Comparison of ENCODE assay signal across 2 cellular contexts in the genomic region with DNA sequence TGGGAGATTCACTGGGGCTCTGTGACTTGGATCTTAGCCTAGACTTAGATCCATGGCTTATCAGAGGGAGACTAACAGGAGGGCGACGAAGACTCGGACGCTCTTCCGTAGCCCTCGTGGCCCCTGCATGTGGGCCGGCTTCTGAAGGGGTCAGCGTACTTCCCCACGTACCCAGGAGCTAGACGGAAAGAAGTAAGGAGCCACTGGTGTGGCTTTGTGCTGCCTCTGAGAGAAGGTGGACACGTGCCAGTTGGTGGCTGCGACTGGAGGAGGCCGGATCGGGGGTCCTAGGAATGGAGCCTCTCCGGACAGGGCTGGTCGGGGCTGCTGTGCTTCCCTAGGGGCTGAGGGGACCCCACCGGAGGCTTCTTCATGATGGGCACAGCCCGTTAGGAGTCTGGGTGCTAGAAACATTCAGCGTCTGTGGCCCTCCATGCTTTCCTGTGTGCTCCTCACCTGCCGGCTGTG.
TF ChIP-seq lines count a peak whose summit lies in the region.

No MANE protein-coding gene starts in this region.

TF ChIP-seq in GM23338, 12 proteins besides CTCF, POLR2A, EP300 and RAD21:
- TF ChIP-seq NANOG (IDR thresholded peaks at IDR 0.05; ENCODE audit: borderline replicate concordance) (no peak), JUNB (IDR thresholded peaks at IDR 0.05; ENCODE audit: unreplicated experiment) (no peak), REST (IDR thresholded peaks at IDR 0.05; ENCODE audit: unreplicated experiment) (no peak), ZNF114 (CRISPR knock-in tag; IDR thresholded peaks at IDR 0.05) (no peak), CREB1 (CRISPR knock-in tag; IDR thresholded peaks at IDR 0.05; ENCODE audit: low read depth) (no peak), STAT1 (IDR thresholded peaks at IDR 0.05; ENCODE audit: unreplicated experiment) (no peak), POLR2AphosphoS5 (IDR thresholded peaks at IDR 0.05; ENCODE audit: low read depth) (no peak), EZH2phosphoT487 (IDR thresholded peaks at IDR 0.05; ENCODE audit: unreplicated experiment) (no peak), ZNF462 (CRISPR knock-in tag; IDR thresholded peaks at IDR 0.05) (no peak)

TF ChIP-seq in H1, 55 proteins besides CTCF, POLR2A, EP300 and RAD21:
- no peak for TF ChIP-seq BACH1 (IDR thresholded peaks at IDR 0.05; ENCODE audit: low read length)
- no peak for TF ChIP-seq CREB1 (IDR thresholded peaks at IDR 0.05)
- TF ChIP-seq BRCA1 (IDR thresholded peaks at IDR 0.05; ENCODE audit: low read depth, low read length) = no peak
- TF ChIP-seq, protein P1, sequence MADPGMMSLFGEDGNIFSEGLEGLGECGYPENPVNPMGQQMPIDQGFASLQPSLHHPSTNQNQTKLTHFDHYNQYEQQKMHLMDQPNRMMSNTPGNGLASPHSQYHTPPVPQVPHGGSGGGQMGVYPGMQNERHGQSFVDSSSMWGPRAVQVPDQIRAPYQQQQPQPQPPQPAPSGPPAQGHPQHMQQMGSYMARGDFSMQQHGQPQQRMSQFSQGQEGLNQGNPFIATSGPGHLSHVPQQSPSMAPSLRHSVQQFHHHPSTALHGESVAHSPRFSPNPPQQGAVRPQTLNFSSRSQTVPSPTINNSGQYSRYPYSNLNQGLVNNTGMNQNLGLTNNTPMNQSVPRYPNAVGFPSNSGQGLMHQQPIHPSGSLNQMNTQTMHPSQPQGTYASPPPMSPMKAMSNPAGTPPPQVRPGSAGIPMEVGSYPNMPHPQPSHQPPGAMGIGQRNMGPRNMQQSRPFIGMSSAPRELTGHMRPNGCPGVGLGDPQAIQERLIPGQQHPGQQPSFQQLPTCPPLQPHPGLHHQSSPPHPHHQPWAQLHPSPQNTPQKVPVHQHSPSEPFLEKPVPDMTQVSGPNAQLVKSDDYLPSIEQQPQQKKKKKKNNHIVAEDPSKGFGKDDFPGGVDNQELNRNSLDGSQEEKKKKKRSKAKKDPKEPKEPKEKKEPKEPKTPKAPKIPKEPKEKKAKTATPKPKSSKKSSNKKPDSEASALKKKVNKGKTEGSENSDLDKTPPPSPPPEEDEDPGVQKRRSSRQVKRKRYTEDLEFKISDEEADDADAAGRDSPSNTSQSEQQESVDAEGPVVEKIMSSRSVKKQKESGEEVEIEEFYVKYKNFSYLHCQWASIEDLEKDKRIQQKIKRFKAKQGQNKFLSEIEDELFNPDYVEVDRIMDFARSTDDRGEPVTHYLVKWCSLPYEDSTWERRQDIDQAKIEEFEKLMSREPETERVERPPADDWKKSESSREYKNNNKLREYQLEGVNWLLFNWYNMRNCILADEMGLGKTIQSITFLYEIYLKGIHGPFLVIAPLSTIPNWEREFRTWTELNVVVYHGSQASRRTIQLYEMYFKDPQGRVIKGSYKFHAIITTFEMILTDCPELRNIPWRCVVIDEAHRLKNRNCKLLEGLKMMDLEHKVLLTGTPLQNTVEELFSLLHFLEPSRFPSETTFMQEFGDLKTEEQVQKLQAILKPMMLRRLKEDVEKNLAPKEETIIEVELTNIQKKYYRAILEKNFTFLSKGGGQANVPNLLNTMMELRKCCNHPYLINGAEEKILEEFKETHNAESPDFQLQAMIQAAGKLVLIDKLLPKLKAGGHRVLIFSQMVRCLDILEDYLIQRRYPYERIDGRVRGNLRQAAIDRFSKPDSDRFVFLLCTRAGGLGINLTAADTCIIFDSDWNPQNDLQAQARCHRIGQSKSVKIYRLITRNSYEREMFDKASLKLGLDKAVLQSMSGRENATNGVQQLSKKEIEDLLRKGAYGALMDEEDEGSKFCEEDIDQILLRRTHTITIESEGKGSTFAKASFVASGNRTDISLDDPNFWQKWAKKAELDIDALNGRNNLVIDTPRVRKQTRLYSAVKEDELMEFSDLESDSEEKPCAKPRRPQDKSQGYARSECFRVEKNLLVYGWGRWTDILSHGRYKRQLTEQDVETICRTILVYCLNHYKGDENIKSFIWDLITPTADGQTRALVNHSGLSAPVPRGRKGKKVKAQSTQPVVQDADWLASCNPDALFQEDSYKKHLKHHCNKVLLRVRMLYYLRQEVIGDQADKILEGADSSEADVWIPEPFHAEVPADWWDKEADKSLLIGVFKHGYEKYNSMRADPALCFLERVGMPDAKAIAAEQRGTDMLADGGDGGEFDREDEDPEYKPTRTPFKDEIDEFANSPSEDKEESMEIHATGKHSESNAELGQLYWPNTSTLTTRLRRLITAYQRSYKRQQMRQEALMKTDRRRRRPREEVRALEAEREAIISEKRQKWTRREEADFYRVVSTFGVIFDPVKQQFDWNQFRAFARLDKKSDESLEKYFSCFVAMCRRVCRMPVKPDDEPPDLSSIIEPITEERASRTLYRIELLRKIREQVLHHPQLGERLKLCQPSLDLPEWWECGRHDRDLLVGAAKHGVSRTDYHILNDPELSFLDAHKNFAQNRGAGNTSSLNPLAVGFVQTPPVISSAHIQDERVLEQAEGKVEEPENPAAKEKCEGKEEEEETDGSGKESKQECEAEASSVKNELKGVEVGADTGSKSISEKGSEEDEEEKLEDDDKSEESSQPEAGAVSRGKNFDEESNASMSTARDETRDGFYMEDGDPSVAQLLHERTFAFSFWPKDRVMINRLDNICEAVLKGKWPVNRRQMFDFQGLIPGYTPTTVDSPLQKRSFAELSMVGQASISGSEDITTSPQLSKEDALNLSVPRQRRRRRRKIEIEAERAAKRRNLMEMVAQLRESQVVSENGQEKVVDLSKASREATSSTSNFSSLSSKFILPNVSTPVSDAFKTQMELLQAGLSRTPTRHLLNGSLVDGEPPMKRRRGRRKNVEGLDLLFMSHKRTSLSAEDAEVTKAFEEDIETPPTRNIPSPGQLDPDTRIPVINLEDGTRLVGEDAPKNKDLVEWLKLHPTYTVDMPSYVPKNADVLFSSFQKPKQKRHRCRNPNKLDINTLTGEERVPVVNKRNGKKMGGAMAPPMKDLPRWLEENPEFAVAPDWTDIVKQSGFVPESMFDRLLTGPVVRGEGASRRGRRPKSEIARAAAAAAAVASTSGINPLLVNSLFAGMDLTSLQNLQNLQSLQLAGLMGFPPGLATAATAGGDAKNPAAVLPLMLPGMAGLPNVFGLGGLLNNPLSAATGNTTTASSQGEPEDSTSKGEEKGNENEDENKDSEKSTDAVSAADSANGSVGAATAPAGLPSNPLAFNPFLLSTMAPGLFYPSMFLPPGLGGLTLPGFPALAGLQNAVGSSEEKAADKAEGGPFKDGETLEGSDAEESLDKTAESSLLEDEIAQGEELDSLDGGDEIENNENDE (IDR thresholded peaks at IDR 0.05; ENCODE audit: insufficient replicate concordance, low read length) = no peak
- TF ChIP-seq POLR2AphosphoS5 (IDR thresholded peaks at IDR 0.05; ENCODE audit: low read depth, low read length) = no peak
- no peak for TF ChIP-seq PHF8 (conservative IDR thresholded peaks at IDR 0.05; ENCODE audit: low read depth, low read length)
- TF ChIP-seq EZH2 (IDR thresholded peaks at IDR 0.05; ENCODE audit: low read depth, low read length, severe bottlenecking) = no peak
